Comparison of ENCODE assay signal across 9 cellular contexts in the genomic region with DNA sequence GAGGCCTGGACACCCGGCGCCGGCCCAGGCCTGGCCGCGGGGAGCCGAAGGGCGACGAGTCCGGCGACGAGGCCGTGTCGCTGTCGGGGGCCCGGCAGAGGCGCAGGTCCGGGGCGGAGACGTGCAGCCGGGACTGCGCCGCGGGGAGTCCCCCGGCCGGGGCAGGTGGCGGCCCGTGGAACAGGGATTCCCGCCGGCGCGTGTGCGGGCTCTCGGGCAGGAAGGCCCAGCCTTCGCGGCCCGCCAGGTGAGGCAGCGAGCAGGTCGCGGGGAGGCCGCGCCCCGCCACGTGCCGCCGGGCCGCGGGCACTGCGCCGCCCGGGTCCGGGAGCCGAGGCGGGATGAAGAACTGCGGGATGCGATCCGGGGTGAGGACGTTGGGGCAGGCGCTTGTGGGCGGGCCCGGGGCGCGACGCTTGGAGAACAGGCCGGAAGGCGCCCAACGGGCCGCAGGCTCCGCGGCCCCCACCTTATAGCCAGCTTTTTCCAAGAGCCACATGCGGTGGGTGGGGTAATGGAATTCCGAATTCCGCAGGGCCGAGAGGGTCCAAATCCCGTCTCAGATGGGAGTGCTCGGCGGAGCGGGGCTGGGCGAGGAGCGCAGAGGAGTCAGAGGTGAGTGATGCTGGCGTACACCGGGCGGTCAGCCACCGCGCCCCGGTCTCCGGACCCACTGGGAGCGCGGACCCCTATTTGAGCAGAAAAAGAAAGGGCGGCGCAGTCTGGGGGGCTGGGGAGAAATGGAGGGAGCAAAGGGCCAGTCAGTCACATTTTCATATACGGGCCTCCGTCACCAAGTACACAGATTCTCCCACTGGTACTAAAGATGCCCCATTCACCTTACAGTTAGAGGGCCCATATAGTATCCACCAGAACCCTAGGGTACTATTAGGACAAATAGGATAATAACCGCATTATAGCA. TPM values are rescaled to one million over a fixed set of nuclear protein-coding genes. Genes with fewer than 3 reads are reported as not detected.
A peak's percentile ranks its signal among the peaks of the same experiment; 100 is the strongest.
DNase-seq lines count a peak whose midpoint lies in the region; ATAC-seq, FAIRE-seq and TF ChIP-seq lines count a peak whose summit lies in the region.
"Had no signal": no experiment of that assay in that cellular context is flagged by ENCODE, and none has a peak within 500 bp of the region (broad histone marks: within the 10 kb centered on the region; RNA-seq: fewer than 3 reads in every experiment).

No MANE protein-coding gene starts in this region.

- H3K36me3 ChIP-seq in GM12878 (ENCODE audit: control insufficient read depth in 2 of 2, insufficient read depth in 2 of 2, low read length in 1 of 2) (no peaks in the 10 kb centered on the region), right lobe of liver (no peaks in the 10 kb centered on the region), tibial nerve (no peaks in the 10 kb centered on the region)

- no peak for TF ChIP-seq EP300 in GM12878 (IDR thresholded peaks at IDR 0.05; ENCODE audit: borderline replicate concordance in 1 of 2, control insufficient read depth in 1 of 2, low read depth in 2 of 2, low read length in 2 of 2)
- no peak for TF ChIP-seq EP300 in tibial nerve (IDR thresholded peaks at IDR 0.05)

- H4K20me1 ChIP-seq in GM12878 (ENCODE audit: control insufficient read depth, insufficient read depth) = peaks cover 5% of the 10 kb centered on the region; the same call in 1 of the 2 replicates

- RAD21 ChIA-PET in GM12878 (lab: Charles Lee; ENCODE audit: unreplicated experiment) = interaction anchor here (0.9 to 2.0 kb wide), 5 partner anchors 20 to 379 kb away, joined by 4 to 10 read pairs (median 4); a partner anchor contains a TSS

- H3K4me1 ChIP-seq in GM12878 (ENCODE audit: control insufficient read depth, insufficient read depth, low read length) (peaks cover 10% of the 10 kb centered on the region; the same call in 1 of the 2 replicates), right lobe of liver (peaks cover 0 to 48% (median 16%) of the 10 kb centered on the region in 4 donors), tibial nerve (peaks cover 0 to 33% (median 9%) of the 10 kb centered on the region in 4 donors)

- no peak for TF ChIP-seq RAD21 in GM12878 (IDR thresholded peaks at IDR 0.05; ENCODE audit: insufficient read depth, low read depth, low read length)

- CTCF ChIA-PET in GM12878 (lab: Yijun Ruan, JAX) = interaction anchor here (0.7 to 1.4 kb wide), 5 partner anchors 7 to 682 kb away, joined by 3 to 4 read pairs (median 3); a partner anchor contains a TSS

- FAIRE-seq in GM12878 (lab: Jason Lieb, UNC) = no peak

- no peak overlapping the region for H3K27ac ChIP-seq in GM12878 (ENCODE audit: control insufficient read depth, insufficient read depth)
- no peak overlapping the region for H3K27ac ChIP-seq in right lobe of liver
- peak overlapping the region; percentile 62 to 87 (median 76) for H3K27ac ChIP-seq in tibial nerve

- TF ChIP-seq POLR2A in GM12878 (IDR thresholded peaks at IDR 0.05; ENCODE audit: low read depth, low read length) = no peak
- TF ChIP-seq POLR2A in right lobe of liver (IDR thresholded peaks at IDR 0.05) = no peak
- TF ChIP-seq POLR2A in tibial nerve (IDR thresholded peaks at IDR 0.05) = no peak

- no peak for TF ChIP-seq CTCF in GM12878 (IDR thresholded peaks at IDR 0.05 in 2 of 3, conservative IDR thresholded peaks at IDR 0.05 in 1 of 3; ENCODE audit: control insufficient read depth in 2 of 3, extremely low read depth in 1 of 3, insufficient read depth in 1 of 3, low read depth in 3 of 3, low read length in 3 of 3)
- no peak for TF ChIP-seq CTCF in right lobe of liver (IDR thresholded peaks at IDR 0.05)
- no peak for TF ChIP-seq CTCF in tibial nerve (IDR thresholded peaks at IDR 0.05)

- peak overlapping the region; percentile 80 for H3K4me2 ChIP-seq in GM12878 (ENCODE audit: control insufficient read depth, insufficient read depth)

- H3K9me3 ChIP-seq in GM12878 (replicated peaks; ENCODE audit: control insufficient read depth, insufficient read depth, low read length) (no peaks in the 10 kb centered on the region), right lobe of liver (no peaks in the 10 kb centered on the region), tibial nerve (no peaks in the 10 kb centered on the region)

- 5% methylated on average over 87 of the region's 93 CpGs for WGBS in GM12878 (ENCODE audit: insufficient coverage, insufficient replicate concordance, low lambda C conversion rate, missing lambda C conversion rate)
- 30% methylated on average over 2 of the region's 93 CpGs for WGBS in right lobe of liver (ENCODE audit: insufficient coverage, low coverage, low lambda C conversion rate, missing lambda C conversion rate)
- 7 to 10% methylated on average over 42 to 46 of the region's 93 CpGs for WGBS in tibial nerve, 2 donors

- H3K79me2 ChIP-seq in GM12878 (ENCODE audit: control insufficient read depth, insufficient read depth, low read length) = no peaks in the 10 kb centered on the region

- in situ Hi-C loops in GM12878 (cut with MboI) = loop anchor here (5.0 to 10.0 kb wide), 3 partner anchors 246 to 544 kb away; no protein-coding TSS in a partner anchor

- H3K27me3 ChIP-seq in GM12878 (replicated peaks in 1 of 2; ENCODE audit: control insufficient read depth in 2 of 2, insufficient read depth in 2 of 2, low read length in 1 of 2) (peaks cover 0 to 8% of the 10 kb centered on the region in 2 experiments), right lobe of liver (no peaks in the 10 kb centered on the region), tibial nerve (peaks cover 0 to 29% of the 10 kb centered on the region in 2 donors)

- SMC1A ChIA-PET in GM12878 (lab: Charles Lee; ENCODE audit: uncharacterized antibody, unreplicated experiment) = interaction anchor here (1.0 to 2.1 kb wide), 4 partner anchors 15 to 395 kb away, joined by 3 to 8 read pairs (median 4); a partner anchor contains a TSS

- ATAC-seq in GM12878 (peak; percentile 9), right lobe of liver (peak in 3 of 4 donors; percentile 1 to 10 (median 4))

- peak overlapping the region; percentile 6; the same call in 1 of the 2 replicates for H3K9ac ChIP-seq in GM12878 (ENCODE audit: control insufficient read depth, insufficient read depth, low read length)

- TSS peak; percentile 76 for BruUV-seq in GM12878 (replicated peaks; lab: Mats Ljungman, UMichigan)

- peak overlapping the region; percentile 46 for H2AFZ ChIP-seq in GM12878 (ENCODE audit: control insufficient read depth, low read depth, low read length)

- intact Hi-C loops in GM12878 (cut with micrococcal nuclease; ENCODE audit: unreplicated experiment) = loop anchor here (5.0 to 10.0 kb wide), 2 partner anchors 124 to 146 kb away; a partner anchor contains a TSS
- intact Hi-C loops in right lobe of liver (cut with DNase I) = no loop called here

- H3K4me3 ChIP-seq in GM12878 (peak overlapping the region; percentile 42), right lobe of liver (peak overlapping the region; percentile 42 to 57 (median 48)), tibial nerve (peak overlapping the region; percentile 28 to 59 (median 40))

- DNase-seq in activated gamma-delta T cell (lab: John Stamatoyannopoulos, UW) (peak; percentile 29), activated gamma-delta T cell treated with Interleukin-2 at 50 U/mL for 16 hours (no peak), GM12878 (ENCODE audit: low read depth, low spot score) (no peak), right lobe of liver (no peak), tibial nerve (ENCODE audit: low spot score in 2 of 2) (no peak), superior temporal gyrus (ENCODE audit: extremely low spot score) (no peak), NCI-H1092 (lab: John Stamatoyannopoulos, UW) (no peak), COLO829 (ENCODE audit: low spot score) (no peak)
- DNase-seq: DND-41 had no signal

- POLR2A ChIA-PET in GM12878 (lab: Charles Lee) = interaction anchor here (0.6 to 2.0 kb wide), 5 partner anchors 19 to 490 kb away, joined by 3 to 9 read pairs (median 6); a partner anchor contains a TSS

RNA-seq across cellular contexts. Expression of a gene that starts 0.9 kb away (rescaled TPM):
- 0.50 and 0.54 TPM in 2 replicates for total RNA-seq in GM12878 (2013; cell fraction: nucleolus; rRNA removed)
- total RNA-seq in GM12878 (2014; rRNA removed) (0.11 TPM in 1 of 2 replicates, not detected in the other), GM12878 (2014; rRNA removed; fragmentation: Illumina TruSeq; extraction: Trizol) (not detected in 2 replicates), GM12878 (2021) (0.51 and 0.67 TPM in 2 replicates), right lobe of liver (not detected), tibial nerve (1 to 10 TPM in 2 of 4 donors, not detected in 2; 2.2 to 3.9 TPM)
- not detected for polyA plus RNA-seq in GM12878 (2011; ENCODE audit: low read depth)
- polyA plus RNA-seq in GM12878 (2011; rRNA removed) (0.04 and 0.16 TPM in 2 replicates), GM12878 (2014; fragmentation: Illumina TruSeq; extraction: Trizol) (not detected in 2 replicates), GM12878 (2014; fragmentation: Nextera tagmentation; extraction: Ambion mirVana) (under 1 TPM in 1 of 2 experiments, not detected in 1; 0.03 TPM), GM12878 (2014; rRNA removed) (0.09 and 0.51 TPM in 2 replicates), GM12878 (2016; fragmentation: Nextera tagmentation; extraction: Ambion mirVana) (under 1 TPM; 0.09 to 0.27 TPM)
- 0.12 and 0.43 TPM in 2 replicates for polyA plus RNA-seq in GM12878 (2011; cell fraction: cytosol; rRNA removed)
- polyA plus RNA-seq in GM12878 (2011; cell fraction: nucleus; rRNA removed) = 0.94 and 1.0 TPM in 2 replicates
- polyA plus RNA-seq in GM12878 (2012) = 0.10 and 0.16 TPM in 2 replicates
- not detected in 2 replicates for polyA minus RNA-seq in GM12878 (2011; rRNA and poly(A)+ RNA removed)
- not detected in 2 replicates for polyA minus RNA-seq in GM12878 (2011; cell fraction: cytosol; rRNA and poly(A)+ RNA removed)
- 0.85 and 1.6 TPM in 2 replicates for polyA minus RNA-seq in GM12878 (2011; cell fraction: nucleus; rRNA and poly(A)+ RNA removed)

RNA-seq across cellular contexts. Expression of a gene that starts 7.2 kb away (rescaled TPM):
- not detected in 2 replicates for total RNA-seq in GM12878 (2013; cell fraction: nucleolus; rRNA removed)
- total RNA-seq in GM12878 (2014; rRNA removed) (not detected in 2 replicates), GM12878 (2014; rRNA removed; fragmentation: Illumina TruSeq; extraction: Trizol) (not detected in 2 replicates), GM12878 (2021) (0.05 TPM in 1 of 2 replicates, not detected in the other), right lobe of liver (10 to 100 TPM; 13.3 to 33.9 (median 21.5) TPM), tibial nerve (under 1 TPM in 2 of 4 donors, not detected in 2; 0.21 to 0.90 TPM)
- polyA plus RNA-seq in GM12878 (2011; ENCODE audit: low read depth) = not detected
- polyA plus RNA-seq in GM12878 (2011; rRNA removed) (not detected in 2 replicates), GM12878 (2014; fragmentation: Illumina TruSeq; extraction: Trizol) (not detected in 2 replicates), GM12878 (2014; fragmentation: Nextera tagmentation; extraction: Ambion mirVana) (not detected), GM12878 (2014; rRNA removed) (not detected in 2 replicates), GM12878 (2016; fragmentation: Nextera tagmentation; extraction: Ambion mirVana) (not detected)
- 0.02 TPM in 1 of 2 replicates, not detected in the other for polyA plus RNA-seq in GM12878 (2011; cell fraction: cytosol; rRNA removed)
- polyA plus RNA-seq in GM12878 (2011; cell fraction: nucleus; rRNA removed) = not detected in 2 replicates
- polyA plus RNA-seq in GM12878 (2012) = not detected in 2 replicates
- polyA minus RNA-seq in GM12878 (2011; rRNA and poly(A)+ RNA removed) = not detected in 2 replicates
- polyA minus RNA-seq in GM12878 (2011; cell fraction: cytosol; rRNA and poly(A)+ RNA removed) = not detected in 2 replicates
- not detected in 2 replicates for polyA minus RNA-seq in GM12878 (2011; cell fraction: nucleus; rRNA and poly(A)+ RNA removed)

RNA-seq across cellular contexts. Expression of a gene that starts 14.8 kb away (rescaled TPM):
- total RNA-seq in GM12878 (2013; cell fraction: nucleolus; rRNA removed) = not detected in 2 replicates
- not detected in 2 replicates for total RNA-seq in GM12878 (2014; rRNA removed)
- total RNA-seq in GM12878 (2014; rRNA removed; fragmentation: Illumina TruSeq; extraction: Trizol) = not detected in 2 replicates
- not detected in 2 replicates for total RNA-seq in GM12878 (2021)
- polyA plus RNA-seq in GM12878 (2011; ENCODE audit: low read depth) = not detected
- not detected in 2 replicates for polyA plus RNA-seq in GM12878 (2011; rRNA removed)
- not detected in 2 replicates for polyA plus RNA-seq in GM12878 (2011; cell fraction: cytosol; rRNA removed)
- polyA plus RNA-seq in GM12878 (2011; cell fraction: nucleus; rRNA removed) = not detected in 2 replicates
- polyA plus RNA-seq in GM12878 (2012) = not detected in 2 replicates
- polyA plus RNA-seq in GM12878 (2014; fragmentation: Illumina TruSeq; extraction: Trizol) = not detected in 2 replicates
- polyA plus RNA-seq in GM12878 (2014; fragmentation: Nextera tagmentation; extraction: Ambion mirVana) = not detected
- polyA plus RNA-seq in GM12878 (2014; rRNA removed) = not detected in 2 replicates
- under 1 TPM in 1 of 2 experiments, not detected in 1; 0.16 TPM for polyA plus RNA-seq in GM12878 (2016; fragmentation: Nextera tagmentation; extraction: Ambion mirVana)
- not detected in 2 replicates for polyA minus RNA-seq in GM12878 (2011; rRNA and poly(A)+ RNA removed)
- polyA minus RNA-seq in GM12878 (2011; cell fraction: cytosol; rRNA and poly(A)+ RNA removed) = not detected in 2 replicates
- not detected in 2 replicates for polyA minus RNA-seq in GM12878 (2011; cell fraction: nucleus; rRNA and poly(A)+ RNA removed)
- not detected for total RNA-seq in right lobe of liver
- not detected for total RNA-seq in tibial nerve

RNA-seq across cellular contexts. Expression of a gene that starts 33.5 kb away (rescaled TPM):
- not detected in 2 replicates for total RNA-seq in GM12878 (2013; cell fraction: nucleolus; rRNA removed)
- total RNA-seq in GM12878 (2014; rRNA removed) (not detected in 2 replicates), GM12878 (2014; rRNA removed; fragmentation: Illumina TruSeq; extraction: Trizol) (not detected in 2 replicates), GM12878 (2021) (not detected in 2 replicates), right lobe of liver (under 1 TPM; 0.12 to 0.37 (median 0.18) TPM), tibial nerve (not detected)
- polyA plus RNA-seq in GM12878 (2011; ENCODE audit: low read depth) = not detected
- polyA plus RNA-seq in GM12878 (2011; rRNA removed) (not detected in 2 replicates), GM12878 (2014; fragmentation: Illumina TruSeq; extraction: Trizol) (not detected in 2 replicates), GM12878 (2014; fragmentation: Nextera tagmentation; extraction: Ambion mirVana) (not detected), GM12878 (2014; rRNA removed) (not detected in 2 replicates), GM12878 (2016; fragmentation: Nextera tagmentation; extraction: Ambion mirVana) (not detected)
- polyA plus RNA-seq in GM12878 (2011; cell fraction: cytosol; rRNA removed) = not detected in 2 replicates
- polyA plus RNA-seq in GM12878 (2011; cell fraction: nucleus; rRNA removed) = not detected in 2 replicates
- polyA plus RNA-seq in GM12878 (2012) = not detected in 2 replicates
- not detected in 2 replicates for polyA minus RNA-seq in GM12878 (2011; rRNA and poly(A)+ RNA removed)
- polyA minus RNA-seq in GM12878 (2011; cell fraction: cytosol; rRNA and poly(A)+ RNA removed) = not detected in 2 replicates
- polyA minus RNA-seq in GM12878 (2011; cell fraction: nucleus; rRNA and poly(A)+ RNA removed) = not detected in 2 replicates

RNA-seq across cellular contexts. Expression of a gene that starts 48.5 kb away (rescaled TPM):
- 1.7 and 3.3 TPM in 2 replicates for total RNA-seq in GM12878 (2013; cell fraction: nucleolus; rRNA removed)
- total RNA-seq in GM12878 (2014; rRNA removed) (2.4 and 4.3 TPM in 2 replicates), GM12878 (2014; rRNA removed; fragmentation: Illumina TruSeq; extraction: Trizol) (2.9 and 3.5 TPM in 2 replicates), GM12878 (2021) (3.6 and 5.1 TPM in 2 replicates), right lobe of liver (10 to 100 TPM in 1 of 6 experiments, 1 to 10 TPM in 5; 1.7 to 12.1 (median 3.3) TPM), tibial nerve (1 to 10 TPM; 2.2 to 8.0 (median 7.0) TPM)
- polyA plus RNA-seq in GM12878 (2011; ENCODE audit: low read depth) = 3.0 TPM
- polyA plus RNA-seq in GM12878 (2011; rRNA removed) (1.5 and 1.8 TPM in 2 replicates), GM12878 (2014; fragmentation: Illumina TruSeq; extraction: Trizol) (3.9 and 4.3 TPM in 2 replicates), GM12878 (2014; fragmentation: Nextera tagmentation; extraction: Ambion mirVana) (1 to 10 TPM; 1.3 to 1.6 TPM), GM12878 (2014; rRNA removed) (2.8 and 3.0 TPM in 2 replicates), GM12878 (2016; fragmentation: Nextera tagmentation; extraction: Ambion mirVana) (1 to 10 TPM; 8.3 to 8.4 TPM)
- polyA plus RNA-seq in GM12878 (2011; cell fraction: cytosol; rRNA removed) = 1.3 and 1.4 TPM in 2 replicates
- polyA plus RNA-seq in GM12878 (2011; cell fraction: nucleus; rRNA removed) = 0.80 and 0.97 TPM in 2 replicates
- polyA plus RNA-seq in GM12878 (2012) = 3.0 and 4.1 TPM in 2 replicates
- 1.0 and 1.1 TPM in 2 replicates for polyA minus RNA-seq in GM12878 (2011; rRNA and poly(A)+ RNA removed)
- 0.40 and 0.52 TPM in 2 replicates for polyA minus RNA-seq in GM12878 (2011; cell fraction: cytosol; rRNA and poly(A)+ RNA removed)
- polyA minus RNA-seq in GM12878 (2011; cell fraction: nucleus; rRNA and poly(A)+ RNA removed) = 1.8 TPM in 1 of 2 replicates, not detected in the other

Comparison
In these comparisons a context has a peak if more than half of its experiments do, and no peak if none do; other contexts are left out.
1. H3K27ac ChIP-seq: peak in tibial nerve (4 of 4); none in GM12878 (single experiment) and right lobe of liver (0 of 3).
2. RNA of a gene that starts 7.2 kb away (total RNA-seq): 13.3 to 33.9 TPM in right lobe of liver; 0.21 to 0.90 TPM in tibial nerve and 0.05 TPM in GM12878; every median in the first group is over 4 times any median in the second.
3. Peak in every context shown above with its lines, with median percentiles within 50 percentile points of each other: H3K4me3 ChIP-seq.